Comparison of ENCODE assay signal across 23 cellular contexts in the genomic region with DNA sequence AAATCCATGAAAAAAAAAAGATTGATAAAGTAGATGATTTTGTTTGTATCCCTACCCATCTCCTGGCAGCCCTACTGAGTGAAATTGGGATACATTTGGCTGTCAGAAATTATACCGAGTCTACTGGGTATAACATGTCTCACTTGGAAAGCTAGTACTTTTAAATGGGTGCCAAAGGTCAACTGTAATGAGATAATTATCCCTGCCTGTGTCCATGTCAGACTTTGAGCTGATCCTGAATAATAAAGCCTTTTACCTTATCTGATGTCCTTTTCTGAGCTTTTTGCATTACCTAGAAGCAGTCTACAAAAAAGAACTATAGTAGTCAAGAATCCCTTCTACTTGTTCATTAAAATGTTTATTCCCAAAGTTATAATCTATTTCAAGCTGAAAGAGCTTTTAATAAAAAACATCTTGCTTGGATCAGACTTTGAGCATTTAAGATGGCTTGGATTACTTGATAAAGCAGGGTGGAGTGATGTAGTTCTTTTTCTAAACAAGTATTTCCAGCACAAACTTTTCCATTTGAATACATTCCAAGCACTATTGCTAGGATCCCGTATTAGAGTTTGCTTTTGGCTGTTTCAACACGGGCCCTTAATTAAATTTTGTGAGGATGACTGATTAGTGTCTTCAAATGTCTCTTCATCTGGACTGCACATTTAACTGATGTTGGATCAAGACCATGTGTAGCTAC.
DNase-seq lines count a peak whose midpoint lies in the region; ATAC-seq, FAIRE-seq and TF ChIP-seq lines count a peak whose summit lies in the region.
"Had no signal": no experiment of that assay in that cellular context is flagged by ENCODE, and none has a peak within 500 bp of the region (broad histone marks: within the 10 kb centered on the region; RNA-seq: fewer than 3 reads in every experiment).

No MANE protein-coding gene starts in this region.

- no peak overlapping the region for H3K4me3 ChIP-seq in right atrium auricular region
- H3K4me3 ChIP-seq in endothelial cell of umbilical vein (replicated peaks in 1 of 3; ENCODE audit: insufficient read depth in 1 of 3, low read depth in 1 of 3, low read length in 3 of 3): no peak overlapping the region
- H3K4me3 ChIP-seq in HepG2 (replicated peaks in 1 of 3; ENCODE audit: insufficient read depth in 1 of 3, low read depth in 2 of 3, low read length in 3 of 3): no peak overlapping the region
- no peak overlapping the region for H3K4me3 ChIP-seq in urinary bladder (ENCODE audit: low read depth, low read length)
- H3K4me3 ChIP-seq in gastroesophageal sphincter: no peak overlapping the region
- H3K4me3 ChIP-seq: heart right ventricle, SK-N-MC had no signal

- H3K36me3 ChIP-seq in right atrium auricular region: no peaks in the 10 kb centered on the region
- peaks cover 0 to 12% of the 10 kb centered on the region in 2 experiments for H3K36me3 ChIP-seq in endothelial cell of umbilical vein (ENCODE audit: control insufficient read depth in 2 of 2, extremely low read depth in 1 of 2, insufficient read depth in 2 of 2, low read length in 2 of 2)
- H3K36me3 ChIP-seq in HepG2 (replicated peaks in 1 of 2; ENCODE audit: control insufficient read depth in 1 of 2, insufficient read depth in 2 of 2, low read length in 2 of 2): peaks cover 1 to 20% of the 10 kb centered on the region in 2 experiments; a peak in 4 of 5 replicates
- no peaks in the 10 kb centered on the region for H3K36me3 ChIP-seq in urinary bladder (ENCODE audit: insufficient read depth)
- no peaks in the 10 kb centered on the region for H3K36me3 ChIP-seq in gastroesophageal sphincter

- CTCF ChIA-PET in endothelial cell of umbilical vein (lab: Charles Lee): interaction anchor here (1.1 to 4.4 kb wide), 3 partner anchors 16 to 351 kb away, joined by 3 to 24 read pairs (median 3); no protein-coding TSS in a partner anchor
- CTCF ChIA-PET in HepG2 (lab: Yijun Ruan, JAX; ENCODE audit: low intra/inter-chr PET ratio, low total read pairs): no interaction called here

- POLR2A ChIA-PET in endothelial cell of umbilical vein (lab: Charles Lee): no interaction called here
- POLR2A ChIA-PET in HepG2 (lab: Yijun Ruan, JAX): no interaction called here

- WGBS in HepG2 (ENCODE audit: low lambda C conversion rate): 81% methylated on average over 3 of the region's 3 CpGs
- 20% methylated on average over 3 of the region's 3 CpGs for WGBS in urinary bladder
- WGBS in gastroesophageal sphincter (ENCODE audit: low coverage in 1 of 2), 2 donors: 11 to 26% methylated on average over 3 of the region's 3 CpGs

- dilution Hi-C loops in endothelial cell of umbilical vein (cut with MboI; ENCODE audit: extremely low pct_ligation_motif_present, low sequenced_read_pairs): no loop called here

- ATAC-seq in Right ventricle myocardium superior (ENCODE audit: poor library complexity): peak; percentile 45
- peak; percentile 61; the same call in 1 of the 3 replicates for ATAC-seq in HepG2
- no peak for ATAC-seq in gastroesophageal sphincter
- ATAC-seq: activated T-cell treated with anti-CD3 and anti-CD28 coated beads, Interleukin-2, amount 50 U/mL, for 4 hours; effector memory CD8-positive, alpha-beta T cell; naive thymus-derived CD4-positive, alpha-beta T cell; Panc1 had no signal

- intact Hi-C loops in Right ventricle myocardium superior (cut with DNase I): no loop called here
- intact Hi-C loops in endothelial cell of umbilical vein (cut with micrococcal nuclease): no loop called here
- intact Hi-C loops in HepG2 (cut with micrococcal nuclease; ENCODE audit: unreplicated experiment): no loop called here

- H4K20me1 ChIP-seq in endothelial cell of umbilical vein (replicated peaks; ENCODE audit: control insufficient read depth, extremely low read depth, insufficient read depth, low read length) (no peaks in the 10 kb centered on the region), HepG2 (ENCODE audit: insufficient read depth, low read length) (no peaks in the 10 kb centered on the region)

- no peaks in the 10 kb centered on the region for H3K9me1 ChIP-seq in endothelial cell of umbilical vein (replicated peaks; ENCODE audit: control insufficient read depth, extremely low read depth, insufficient read depth, low read length)

- DNase-seq in Right ventricle myocardium superior: no peak
- DNase-seq in right atrium auricular region (ENCODE audit: low spot score): no peak
- DNase-seq in endothelial cell of umbilical vein (ENCODE audit: low read depth, low spot score): no peak
- peak; percentile 29 for DNase-seq in HepG2 (ENCODE audit: low spot score)
- DNase-seq in GM19240 (ENCODE audit: insufficient read length, low spot score): no peak
- DNase-seq in COLO829 (ENCODE audit: low spot score): no peak
- DNase-seq: activated CD4-positive, alpha-beta memory T cell treated with anti-CD3 and anti-CD28 coated beads, Interleukin-2, amount 10 ng/mL, durations not matched to agents 7 days and 5 days; activated naive CD4-positive, alpha-beta T cell treated with anti-CD3 and anti-CD28 coated beads for 36 hours; activated T-cell treated with anti-CD3 and anti-CD28 coated beads, Interleukin-2, amount 50 U/mL, for 4 hours; effector memory CD8-positive, alpha-beta T cell; GDM1; heart right ventricle; MV-4-11; naive thymus-derived CD4-positive, alpha-beta T cell; NCI-H1694 treated with DMSO at 0.1 percent for 48 hours; right cardiac atrium; stimulated activated CD4-positive, alpha-beta T cell treated with anti-CD3 and anti-CD28 coated beads, Interleukin-15, amount 100 ng/mL, for 24 hours had no signal

- no peak for TF ChIP-seq CTCF in right atrium auricular region (IDR thresholded peaks at IDR 0.05)
- no peak for TF ChIP-seq CTCF in endothelial cell of umbilical vein (IDR thresholded peaks at IDR 0.05; ENCODE audit: extremely low read depth in 1 of 2, insufficient read depth in 1 of 2, low read depth in 1 of 2, low read length in 2 of 2)
- no peak for TF ChIP-seq CTCF in HepG2 (CRISPR knock-in tag; IDR thresholded peaks at IDR 0.05)
- no peak for TF ChIP-seq CTCF in gastroesophageal sphincter (IDR thresholded peaks at IDR 0.05)

- H3K79me2 ChIP-seq in endothelial cell of umbilical vein (ENCODE audit: control insufficient read depth, insufficient read depth, low read length) (no peaks in the 10 kb centered on the region), HepG2 (ENCODE audit: insufficient read depth, low read length) (no peaks in the 10 kb centered on the region)

- FAIRE-seq in endothelial cell of umbilical vein (lab: Jason Lieb, UNC): peak; percentile 52
- peak; percentile 40 for FAIRE-seq in HepG2 (lab: Jason Lieb, UNC)
- FAIRE-seq: A204.1 had no signal

- H2AFZ ChIP-seq in endothelial cell of umbilical vein (ENCODE audit: low read depth, low read length): no peak overlapping the region
- no peak overlapping the region for H2AFZ ChIP-seq in HepG2 (ENCODE audit: low read length)

- TF ChIP-seq EP300 in HepG2 (IDR thresholded peaks at IDR 0.05; ENCODE audit: low read depth in 2 of 2, low read length in 2 of 2) (no peak), HepG2 (CRISPR knock-in tag; IDR thresholded peaks at IDR 0.05; ENCODE audit: borderline replicate concordance) (no peak), gastroesophageal sphincter (IDR thresholded peaks at IDR 0.05) (no peak)

- BruUV-seq in endothelial cell of umbilical vein (replicated peaks; lab: Mats Ljungman, UMichigan) (no TSS peak), HepG2 (replicated peaks; lab: Mats Ljungman, UMichigan) (no TSS peak)

- TF ChIP-seq POLR2A in endothelial cell of umbilical vein (IDR thresholded peaks at IDR 0.05; ENCODE audit: low read depth, low read length): no peak
- TF ChIP-seq POLR2A in HepG2 (IDR thresholded peaks at IDR 0.05; ENCODE audit: insufficient read depth in 1 of 2, low read depth in 2 of 2, low read length in 2 of 2): no peak
- TF ChIP-seq POLR2A in gastroesophageal sphincter (IDR thresholded peaks at IDR 0.05): no peak

- peaks cover 0 to 28% of the 10 kb centered on the region in 2 donors for H3K4me1 ChIP-seq in right atrium auricular region
- peaks cover 3% of the 10 kb centered on the region for H3K4me1 ChIP-seq in endothelial cell of umbilical vein (ENCODE audit: control insufficient read depth, extremely low read depth, insufficient read depth, low read length)
- peaks cover 28% of the 10 kb centered on the region for H3K4me1 ChIP-seq in HepG2 (ENCODE audit: insufficient read depth, low read length)
- no peaks in the 10 kb centered on the region for H3K4me1 ChIP-seq in urinary bladder (ENCODE audit: insufficient read depth)
- H3K4me1 ChIP-seq in gastroesophageal sphincter: peaks cover 0 to 28% (median 6%) of the 10 kb centered on the region in 3 donors

- in situ Hi-C loops in HepG2 (cut with HindIII; ENCODE audit: extremely low pct_ligation_motif_present, low pct_unique_long_range_greater_than_20kb): no loop called here

- no peak overlapping the region for H3K9ac ChIP-seq in endothelial cell of umbilical vein (replicated peaks; ENCODE audit: extremely low read depth, insufficient read depth, low read length)
- no peak overlapping the region for H3K9ac ChIP-seq in HepG2 (ENCODE audit: insufficient read depth, low read depth, low read length)
- H3K9ac ChIP-seq: KMS-11 had no signal

- H3K9me3 ChIP-seq in right atrium auricular region (no peaks in the 10 kb centered on the region), endothelial cell of umbilical vein (replicated peaks; ENCODE audit: control insufficient read depth, insufficient read depth, low read length) (no peaks in the 10 kb centered on the region), HepG2 (ENCODE audit: low read length) (no peaks in the 10 kb centered on the region), gastroesophageal sphincter (no peaks in the 10 kb centered on the region)
- H3K9me3 ChIP-seq: heart right ventricle had no signal

- no peak for TF ChIP-seq RAD21 in HepG2 (CRISPR knock-in tag; IDR thresholded peaks at IDR 0.05)

- H3K27me3 ChIP-seq in right atrium auricular region (no peaks in the 10 kb centered on the region), endothelial cell of umbilical vein (ENCODE audit: control insufficient read depth in 2 of 2, insufficient read depth in 2 of 2, low read length in 2 of 2) (no peaks in the 10 kb centered on the region), HepG2 (ENCODE audit: control insufficient read depth in 1 of 2, insufficient read depth in 2 of 2, low read length in 2 of 2) (no peaks in the 10 kb centered on the region), gastroesophageal sphincter (no peaks in the 10 kb centered on the region)
- H3K27me3 ChIP-seq: heart right ventricle had no signal

- H3K4me2 ChIP-seq in endothelial cell of umbilical vein (ENCODE audit: insufficient read depth, low read length) (no peak overlapping the region), HepG2 (ENCODE audit: low read depth, low read length) (0 out of 2 replicates have a peak overlapping the region, but pooled peaks have one; percentile 4)
- H3K4me2 ChIP-seq: KMS-11 had no signal

- H3K27ac ChIP-seq in right atrium auricular region (peak overlapping the region in 1 of 2 donors; percentile 12), endothelial cell of umbilical vein (ENCODE audit: insufficient read depth, low read depth, low read length) (no peak overlapping the region), HepG2 (ENCODE audit: extremely low read length, insufficient read depth, low read length) (peak overlapping the region; percentile 25), urinary bladder (ENCODE audit: low read depth) (peak overlapping the region; percentile 50), gastroesophageal sphincter (peak overlapping the region in 2 of 4 donors; percentile 13 to 33)
- H3K27ac ChIP-seq: KMS-11, SK-N-MC had no signal
